17 cellular contexts compared by ENCODE assay signal in the genomic region with DNA sequence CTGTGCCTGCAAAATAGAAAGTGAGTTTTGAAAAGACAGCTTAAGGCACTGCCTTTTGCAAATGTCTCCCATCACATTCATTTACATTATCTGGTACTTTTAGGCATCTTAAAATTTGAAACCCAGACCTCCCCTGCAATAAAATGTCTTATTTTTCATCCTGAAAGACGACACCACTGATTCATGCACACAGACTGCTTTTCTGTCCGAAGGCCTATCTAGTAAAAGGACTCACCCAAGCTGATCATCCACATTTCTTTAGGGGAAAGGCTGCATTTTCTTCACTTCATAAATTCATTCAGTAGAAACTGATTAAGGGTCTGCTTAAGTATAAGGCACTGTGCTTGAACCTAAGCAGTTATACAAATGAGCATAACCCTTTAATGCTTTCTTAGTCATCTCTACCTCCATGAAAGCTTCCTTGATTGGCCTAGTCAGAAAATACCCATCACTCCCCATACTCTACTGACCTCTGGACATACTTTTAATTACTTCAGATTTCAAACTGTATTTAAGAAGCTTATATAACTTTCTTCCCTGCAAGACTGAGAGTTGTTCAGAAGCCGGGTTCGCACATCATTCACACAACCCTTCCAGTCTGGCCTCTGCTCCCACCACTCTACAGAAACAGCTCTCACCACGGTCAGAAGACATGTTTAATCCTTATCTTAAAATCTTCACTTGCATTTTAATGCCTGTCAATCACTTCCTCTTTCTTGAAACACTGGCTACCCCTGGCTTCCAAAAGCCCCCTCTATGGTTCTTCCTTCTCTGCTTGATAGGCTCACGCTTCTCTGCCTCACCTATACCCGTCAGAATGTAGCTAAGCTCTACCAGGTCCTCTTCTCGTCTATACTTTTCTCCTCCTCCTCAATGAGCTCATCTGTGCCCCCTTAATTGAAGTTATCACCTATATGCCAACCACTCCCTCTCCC.
DNase-seq lines count a peak whose midpoint lies in the region; ATAC-seq and TF ChIP-seq lines count a peak whose summit lies in the region.
"Had no signal": no experiment of that assay in that cellular context is flagged by ENCODE, and none has a peak within 500 bp of the region (broad histone marks: within the 10 kb centered on the region; RNA-seq: fewer than 3 reads in every experiment).

No MANE protein-coding gene starts in this region.

- H3K36me3 ChIP-seq in BLaER1 treated with 17β-estradiol and CSF1 and Interleukin-3, amounts not matched to agents 10 nM and 100 nM, result peaks cover 90 to 100% (median 97%) of the 10 kb centered on the region in 11 experiments
- peaks cover 5% of the 10 kb centered on the region for H3K36me3 ChIP-seq in mesendoderm (ENCODE audit: control insufficient read depth, insufficient read depth, low read length)

- peaks cover 9% of the 10 kb centered on the region for H3K79me1 ChIP-seq in mesendoderm (ENCODE audit: low read length)

- H3K18ac ChIP-seq in mesendoderm (ENCODE audit: low read length), result no peak overlapping the region

- in situ Hi-C loops in GM13977 (cut with MboI; ENCODE audit: low pct_unique_long_range_greater_than_20kb, low sequenced_read_pairs, unreplicated experiment), result loop anchor here (25.0 kb wide), 1 partner anchor 623 kb away; no protein-coding TSS in a partner anchor

- CTCF ChIA-PET in activated CD8-positive, alpha-beta T cell treated with anti-CD3 and anti-CD28 coated beads, Interleukin-2, amount 10 ng/mL, durations not matched to agents 7 days and 5 days (lab: Charles Lee), result interaction anchor here (0.9 to 2.7 kb wide), 5 partner anchors 9 to 247 kb away, joined by 3 to 16 read pairs (median 4); no protein-coding TSS in a partner anchor
- CTCF ChIA-PET in activated CD4-positive, alpha-beta memory T cell treated with anti-CD3 and anti-CD28 coated beads for 36 hours (lab: Charles Lee), result interaction anchor here (1.2 to 3.2 kb wide), 3 partner anchors 9 to 247 kb away, joined by 5 to 15 read pairs (median 6); no protein-coding TSS in a partner anchor

- intact Hi-C loops in activated CD4-positive, alpha-beta memory T cell treated with anti-CD3 and anti-CD28 coated beads for 36 hours (cut with micrococcal nuclease), result no loop called here

- H3K27me3 ChIP-seq in BLaER1 treated with 17β-estradiol and CSF1 and Interleukin-3, amounts not matched to agents 10 nM and 100 nM, result no peaks in the 10 kb centered on the region; a peak in 1 of 22 replicates
- H3K27me3 ChIP-seq in mesendoderm (ENCODE audit: insufficient read depth, low read length, poor library complexity), result no peaks in the 10 kb centered on the region
- H3K27me3 ChIP-seq: spleen had no signal

- H3K4me1 Mint-ChIP-seq in activated CD8-positive, alpha-beta T cell treated with anti-CD3 and anti-CD28 coated beads, Interleukin-2, amount 10 ng/mL, durations not matched to agents 7 days and 5 days (ENCODE audit: low read depth), result peaks cover 25% of the 10 kb centered on the region
- H3K4me1 Mint-ChIP-seq in activated CD4-positive, alpha-beta memory T cell treated with anti-CD3 and anti-CD28 coated beads for 36 hours (ENCODE audit: low read depth), result peaks cover 25% of the 10 kb centered on the region

- H2BK5ac ChIP-seq in mesendoderm (ENCODE audit: low read length), result no peak overlapping the region

- 0 out of 22 replicates have a peak overlapping the region, but pooled peaks of 1 of the 11 experiments have one; percentile 4 for H3K27ac ChIP-seq in BLaER1 treated with 17β-estradiol and CSF1 and Interleukin-3, amounts not matched to agents 10 nM and 100 nM
- peak overlapping the region; percentile 14 for H3K27ac ChIP-seq in mesendoderm (ENCODE audit: low read depth, low read length)
- H3K27ac ChIP-seq: parathyroid adenoma had no signal

- no peak for ATAC-seq in activated CD8-positive, alpha-beta T cell treated with anti-CD3 and anti-CD28 coated beads, Interleukin-2, amount 10 ng/mL, durations not matched to agents 7 days and 5 days
- ATAC-seq in HG03378 (IDR thresholded peaks at IDR 0.05; ENCODE audit: unreplicated experiment), result no peak
- ATAC-seq: effector memory CD8-positive, alpha-beta T cell had no signal

- peak overlapping the region in 1 of 11 experiments; percentile 24; a peak in 1 of 22 replicates for H3K9ac ChIP-seq in BLaER1 treated with 17β-estradiol and CSF1 and Interleukin-3, amounts not matched to agents 10 nM and 100 nM
- H3K9ac ChIP-seq in mesendoderm (ENCODE audit: low read length), result no peak overlapping the region
- H3K9ac ChIP-seq: parathyroid adenoma had no signal

- peaks cover 17 to 27% (median 23%) of the 10 kb centered on the region in 10 experiments; a peak in 19 of 20 replicates for H3K4me1 ChIP-seq in BLaER1 treated with 17β-estradiol and CSF1 and Interleukin-3, amounts not matched to agents 10 nM and 100 nM
- peaks cover 12% of the 10 kb centered on the region for H3K4me1 ChIP-seq in mesendoderm (ENCODE audit: control insufficient read depth, low read depth, low read length)

- peaks cover 51% of the 10 kb centered on the region for H3K36me3 Mint-ChIP-seq in activated CD8-positive, alpha-beta T cell treated with anti-CD3 and anti-CD28 coated beads, Interleukin-2, amount 10 ng/mL, durations not matched to agents 7 days and 5 days (ENCODE audit: low read depth)
- peaks cover 30% of the 10 kb centered on the region for H3K36me3 Mint-ChIP-seq in activated CD4-positive, alpha-beta memory T cell treated with anti-CD3 and anti-CD28 coated beads for 36 hours

- H3K9me3 ChIP-seq in BLaER1 treated with 17β-estradiol and CSF1 and Interleukin-3, amounts not matched to agents 10 nM and 100 nM (replicated peaks in 1 of 11), result no peaks in the 10 kb centered on the region
- H3K9me3 ChIP-seq: spleen had no signal

- no peak overlapping the region for H2BK120ac ChIP-seq in mesendoderm (ENCODE audit: low read depth, low read length)

- no peaks in the 10 kb centered on the region for H3K27me3 Mint-ChIP-seq in activated CD8-positive, alpha-beta T cell treated with anti-CD3 and anti-CD28 coated beads, Interleukin-2, amount 10 ng/mL, durations not matched to agents 7 days and 5 days (ENCODE audit: low read depth)
- H3K27me3 Mint-ChIP-seq in activated CD4-positive, alpha-beta memory T cell treated with anti-CD3 and anti-CD28 coated beads for 36 hours, result no peaks in the 10 kb centered on the region
- H3K27me3 Mint-ChIP-seq: activated CD4-positive, alpha-beta T cell treated with anti-CD3 and anti-CD28 coated beads, Interleukin-2, amount 10 ng/mL, durations not matched to agents 24 days and 14 days; effector memory CD8-positive, alpha-beta T cell had no signal

- no peak overlapping the region for H2AK5ac ChIP-seq in mesendoderm (ENCODE audit: low read length)

- no peak for TF ChIP-seq CTCF in GM13977 (IDR thresholded peaks at IDR 0.05; ENCODE audit: extremely low read depth, insufficient read depth, missing control alignments)

- DNase-seq in GM13977 (ENCODE audit: low spot score), result peak; percentile 4
- DNase-seq in activated CD8-positive, alpha-beta T cell treated with anti-CD3 and anti-CD28 coated beads, Interleukin-2, amount 10 ng/mL, durations not matched to agents 7 days and 5 days, result no peak
- DNase-seq in mesendoderm, result no peak
- DNase-seq in NOMO-1 treated with DMSO at 0.1 percent for 48 hours (lab: John Stamatoyannopoulos, UW; ENCODE audit: unreplicated experiment), result no peak
- no peak for DNase-seq in kidney tubule cell (ENCODE audit: low spot score)
- DNase-seq in activated CD4-positive, alpha-beta memory T cell treated with anti-CD3 and anti-CD28 coated beads for 36 hours, result no peak
- DNase-seq: activated CD4-positive, alpha-beta T cell treated with anti-CD3 and anti-CD28 coated beads, Interleukin-2, amount 10 ng/mL, durations not matched to agents 24 days and 14 days; activated effector memory CD4-positive, alpha-beta T cell treated with Interleukin-2 at 50 U/mL for 16 hours; DND-41; effector memory CD8-positive, alpha-beta T cell; midbrain; NCI-H2107; NCI-H774; spleen had no signal

- H3K4ac ChIP-seq in mesendoderm (ENCODE audit: low read depth, low read length), result no peak overlapping the region

- H3K27ac Mint-ChIP-seq in activated CD8-positive, alpha-beta T cell treated with anti-CD3 and anti-CD28 coated beads, Interleukin-2, amount 10 ng/mL, durations not matched to agents 7 days and 5 days, result peak overlapping the region; percentile 56
- H3K27ac Mint-ChIP-seq in activated CD4-positive, alpha-beta memory T cell treated with anti-CD3 and anti-CD28 coated beads for 36 hours, result no peak overlapping the region
- H3K27ac Mint-ChIP-seq: activated CD4-positive, alpha-beta T cell treated with anti-CD3 and anti-CD28 coated beads, Interleukin-2, amount 10 ng/mL, durations not matched to agents 24 days and 14 days had no signal

- H3K9me3 Mint-ChIP-seq in activated CD8-positive, alpha-beta T cell treated with anti-CD3 and anti-CD28 coated beads, Interleukin-2, amount 10 ng/mL, durations not matched to agents 7 days and 5 days (ENCODE audit: insufficient read depth), result no peaks in the 10 kb centered on the region
- no peaks in the 10 kb centered on the region for H3K9me3 Mint-ChIP-seq in activated CD4-positive, alpha-beta memory T cell treated with anti-CD3 and anti-CD28 coated beads for 36 hours
- H3K9me3 Mint-ChIP-seq: activated CD4-positive, alpha-beta T cell treated with anti-CD3 and anti-CD28 coated beads, Interleukin-2, amount 10 ng/mL, durations not matched to agents 24 days and 14 days; effector memory CD8-positive, alpha-beta T cell had no signal

- H2BK15ac ChIP-seq in mesendoderm (replicated peaks; ENCODE audit: low read depth), result no peak overlapping the region

- no peak overlapping the region for H4K5ac ChIP-seq in mesendoderm (ENCODE audit: low read length)

- peaks cover 4% of the 10 kb centered on the region for H3K79me2 ChIP-seq in mesendoderm (ENCODE audit: control insufficient read depth, insufficient read depth, low read length)

- H3K4me3 ChIP-seq in BLaER1 treated with 17β-estradiol and CSF1 and Interleukin-3, amounts not matched to agents 10 nM and 100 nM, result no peak overlapping the region
- no peak overlapping the region for H3K4me3 ChIP-seq in mesendoderm (ENCODE audit: low read length)
- H3K4me3 ChIP-seq: spleen had no signal

- WGBS in mesendoderm (ENCODE audit: extremely low coverage, insufficient coverage, low lambda C conversion rate), result no CpG with 5 or more reads among the region's 8 CpGs

- POLR2A ChIA-PET in activated CD8-positive, alpha-beta T cell treated with anti-CD3 and anti-CD28 coated beads, Interleukin-2, amount 10 ng/mL, durations not matched to agents 7 days and 5 days (lab: Charles Lee), result no interaction called here
- POLR2A ChIA-PET in activated CD4-positive, alpha-beta memory T cell treated with anti-CD3 and anti-CD28 coated beads for 36 hours (lab: Charles Lee), result no interaction called here

- peak overlapping the region in 7 of 11 experiments; percentile 7 to 46 (median 17); a peak in 14 of 22 replicates for H3K4me2 ChIP-seq in BLaER1 treated with 17β-estradiol and CSF1 and Interleukin-3, amounts not matched to agents 10 nM and 100 nM
- H3K4me2 ChIP-seq in mesendoderm (ENCODE audit: low read length), result no peak overlapping the region

- H3K23ac ChIP-seq in mesendoderm (ENCODE audit: low read length), result no peak overlapping the region

- H3K56ac ChIP-seq in mesendoderm (ENCODE audit: low read length), result no peak overlapping the region

- no peak overlapping the region for H3K4me3 Mint-ChIP-seq in activated CD8-positive, alpha-beta T cell treated with anti-CD3 and anti-CD28 coated beads, Interleukin-2, amount 10 ng/mL, durations not matched to agents 7 days and 5 days
- H3K4me3 Mint-ChIP-seq in activated CD4-positive, alpha-beta memory T cell treated with anti-CD3 and anti-CD28 coated beads for 36 hours, result no peak overlapping the region
- H3K4me3 Mint-ChIP-seq: activated CD4-positive, alpha-beta T cell treated with anti-CD3 and anti-CD28 coated beads, Interleukin-2, amount 10 ng/mL, durations not matched to agents 24 days and 14 days; effector memory CD8-positive, alpha-beta T cell had no signal

- H4K8ac ChIP-seq in mesendoderm (ENCODE audit: low read depth, low read length), result no peak overlapping the region

- peaks cover 41 to 100% (median 78%) of the 10 kb centered on the region in 11 experiments for H4K20me1 ChIP-seq in BLaER1 treated with 17β-estradiol and CSF1 and Interleukin-3, amounts not matched to agents 10 nM and 100 nM
